In genomic region chr3:29283739-29284138, GRCh38 we compare ENCODE assay signal across 9 cellular contexts. TPM values are rescaled to one million over a fixed set of nuclear protein-coding genes. Genes with fewer than 3 reads are reported as not detected.
DNase-seq lines count a peak whose midpoint lies in the region; ATAC-seq and TF ChIP-seq lines count a peak whose summit lies in the region.
"Had no signal": no experiment of that assay in that cellular context is flagged by ENCODE, and none has a peak within 500 bp of the region (broad histone marks: within the 10 kb centered on the region; RNA-seq: fewer than 3 reads in every experiment).

No MANE protein-coding gene starts in this region.

- no peak for TF ChIP-seq POLR2A in heart left ventricle (IDR thresholded peaks at IDR 0.05)
- no peak for TF ChIP-seq POLR2A in body of pancreas (IDR thresholded peaks at IDR 0.05)

- H3K36me3 ChIP-seq in heart left ventricle: no peaks in the 10 kb centered on the region
- no peaks in the 10 kb centered on the region for H3K36me3 ChIP-seq in body of pancreas (replicated peaks in 1 of 2; ENCODE audit: insufficient read depth in 1 of 2, low read depth in 2 of 2)

- H3K9me3 ChIP-seq in heart left ventricle (no peaks in the 10 kb centered on the region), body of pancreas (no peaks in the 10 kb centered on the region)

- peak overlapping the region; percentile 90 for H3K27ac Mint-ChIP-seq in type B pancreatic cell

- peak overlapping the region; percentile 86 for H3K4me3 Mint-ChIP-seq in type B pancreatic cell

- H3K36me3 Mint-ChIP-seq in type B pancreatic cell: no peaks in the 10 kb centered on the region

- peaks cover 12% of the 10 kb centered on the region for H3K27me3 Mint-ChIP-seq in type B pancreatic cell

- H3K4me1 ChIP-seq in heart left ventricle (peaks cover 0 to 44% (median 26%) of the 10 kb centered on the region in 12 donors), body of pancreas (peaks cover 8% of the 10 kb centered on the region)

- TF ChIP-seq CTCF in heart left ventricle (IDR thresholded peaks at IDR 0.05) (no peak), body of pancreas (IDR thresholded peaks at IDR 0.05) (no peak), type B pancreatic cell (conservative IDR thresholded peaks at IDR 0.05) (no peak), GM10248 (IDR thresholded peaks at IDR 0.05; ENCODE audit: control extremely low read depth, extremely low read depth, low read depth, missing control alignments) (no peak)

- H3K4me3 ChIP-seq in heart left ventricle (peak overlapping the region; percentile 43 to 84 (median 66)), body of pancreas (no peak overlapping the region)

- POLR2A ChIA-PET in GM10248 (lab: Yijun Ruan, JAX): no interaction called here

- no peak for DNase-seq in heart left ventricle
- DNase-seq in Right ventricle myocardium superior: no peak
- no peak for DNase-seq in body of pancreas
- peak; percentile 12 to 26 for DNase-seq in lung microvascular endothelial cell (ENCODE audit: low read depth in 2 of 2)
- no peak for DNase-seq in type B pancreatic cell (ENCODE audit: extremely low spot score, unreplicated experiment)
- DNase-seq in NCI-H524 (lab: John Stamatoyannopoulos, UW): no peak
- no peak for DNase-seq in GM10248 (ENCODE audit: extremely low spot score)
- DNase-seq in T1000 (lab: John Stamatoyannopoulos, UW): no peak
- DNase-seq: COR-L47 had no signal

- no peaks in the 10 kb centered on the region for H3K27me3 ChIP-seq in heart left ventricle
- no peaks in the 10 kb centered on the region for H3K27me3 ChIP-seq in body of pancreas

- peak overlapping the region; percentile 83 to 96 (median 91) for H3K27ac ChIP-seq in heart left ventricle
- peak overlapping the region in 3 of 4 donors; percentile 16 to 63 (median 57) for H3K27ac ChIP-seq in body of pancreas

- ATAC-seq in heart left ventricle: no peak
- no peak for ATAC-seq in Right ventricle myocardium superior (ENCODE audit: poor library complexity)
- no peak for ATAC-seq in body of pancreas

- peaks cover 56% of the 10 kb centered on the region for H3K4me1 Mint-ChIP-seq in type B pancreatic cell (ENCODE audit: unreplicated experiment)

- CTCF ChIA-PET in GM10248 (lab: Yijun Ruan, JAX): no interaction called here

- no peaks in the 10 kb centered on the region for H3K9me3 Mint-ChIP-seq in type B pancreatic cell

- intact Hi-C loops in heart left ventricle (cut with DNase I) (loop anchor here (2.0 to 10.0 kb wide), 23 partner anchors 39 to 479 kb away; no protein-coding TSS in a partner anchor), Right ventricle myocardium superior (cut with DNase I) (loop anchor here (5.0 to 10.0 kb wide), 4 partner anchors 141 to 479 kb away; no protein-coding TSS in a partner anchor), body of pancreas (cut with DNase I) (no loop called here)

RNA-seq across cellular contexts. Expression of gene RBMS3, which starts 2.9 kb away (rescaled TPM):
- 10 to 100 TPM; 19.0 to 35.6 (median 27.3) TPM for total RNA-seq in heart left ventricle
- 1 to 10 TPM; 4.8 to 5.3 TPM for polyA plus RNA-seq in heart left ventricle
- 25.3 TPM for total RNA-seq in Right ventricle myocardium superior
- 10 to 100 TPM; 17.4 to 29.7 TPM for total RNA-seq in body of pancreas
- 22.6 and 24.2 TPM in 2 replicates for total RNA-seq in lung microvascular endothelial cell
- 7.9 and 36.6 TPM in 2 replicates for total RNA-seq in type B pancreatic cell (ENCODE audit: low replicate concordance)

Comparison
In these comparisons a context has a peak if more than half of its experiments do, and no peak if none do; other contexts are left out.
1. DNase-seq: peak in lung microvascular endothelial cell (2 of 2); none in heart left ventricle (0 of 5), Right ventricle myocardium superior (single experiment), body of pancreas (0 of 4), type B pancreatic cell (single experiment), NCI-H524 (0 of 2), GM10248 (single experiment) and T1000 (single experiment).
2. H3K4me3 ChIP-seq: peak in heart left ventricle (12 of 12); none in body of pancreas (0 of 2).